ENCODE assay signal across 3 cellular contexts in genomic region chr5:146192571-146193043, GRCh38.
TF ChIP-seq lines count a peak whose summit lies in the region.

No MANE protein-coding gene starts in this region.

TF ChIP-seq in HepG2, 621 proteins besides CTCF, POLR2A, EP300 and RAD21 (continues in another document):
- TF ChIP-seq ATF7 (IDR thresholded peaks at IDR 0.05) (peak; percentile 62), ATF7 (CRISPR knock-in tag; IDR thresholded peaks at IDR 0.05) (no peak), ATF4 (CRISPR knock-in tag; IDR thresholded peaks at IDR 0.05) (peak in 1 of 2 experiments; percentile 95; a peak in 2 of 4 replicates), ZNF124 (CRISPR knock-in tag; IDR thresholded peaks at IDR 0.05) (no peak), HMG20A (CRISPR knock-in tag; IDR thresholded peaks at IDR 0.05; ENCODE audit: borderline replicate concordance) (0 out of 2 replicates have a peak, but pooled peaks have one; percentile 10), ZKSCAN5 (CRISPR knock-in tag; IDR thresholded peaks at IDR 0.05) (peak; percentile 95), CEBPG (CRISPR knock-in tag; IDR thresholded peaks at IDR 0.05) (peak; percentile 77), GATAD2A (CRISPR knock-in tag; IDR thresholded peaks at IDR 0.05) (peak; percentile 23; the same call in 1 of the 2 replicates), ZNF609 (CRISPR knock-in tag; IDR thresholded peaks at IDR 0.05; ENCODE audit: borderline replicate concordance) (no peak), RARA (CRISPR knock-in tag; IDR thresholded peaks at IDR 0.05) (0 out of 2 replicates have a peak, but pooled peaks have one; percentile 21), MLLT10 (CRISPR knock-in tag; IDR thresholded peaks at IDR 0.05) (no peak), ATM (IDR thresholded peaks at IDR 0.05; ENCODE audit: borderline replicate concordance) (no peak)

TF ChIP-seq in IMR-90, 13 proteins besides CTCF, POLR2A, EP300 and RAD21:
- TF ChIP-seq NFE2L2 (IDR thresholded peaks at IDR 0.05; ENCODE audit: low read depth, low read length) (no peak), CEBPB (IDR thresholded peaks at IDR 0.05; ENCODE audit: low read depth, low read length) (peak; percentile 56), FOS (IDR thresholded peaks at IDR 0.05; ENCODE audit: low read depth, low read length) (no peak), MXI1 (IDR thresholded peaks at IDR 0.05; ENCODE audit: borderline replicate concordance, low read depth, low read length) (no peak)

TF ChIP-seq in WTC11, 78 proteins besides CTCF, POLR2A, EP300 and RAD21:
- no peak for TF ChIP-seq NR2C2 (CRISPR knock-in tag; IDR thresholded peaks at IDR 0.05)
- TF ChIP-seq GABPB1 (CRISPR knock-in tag; IDR thresholded peaks at IDR 0.05), result peak; percentile 94
- no peak for TF ChIP-seq NFE2L1 (CRISPR knock-in tag; IDR thresholded peaks at IDR 0.05)
